ENCODE assay signal across 12 cellular contexts in the genomic region with DNA sequence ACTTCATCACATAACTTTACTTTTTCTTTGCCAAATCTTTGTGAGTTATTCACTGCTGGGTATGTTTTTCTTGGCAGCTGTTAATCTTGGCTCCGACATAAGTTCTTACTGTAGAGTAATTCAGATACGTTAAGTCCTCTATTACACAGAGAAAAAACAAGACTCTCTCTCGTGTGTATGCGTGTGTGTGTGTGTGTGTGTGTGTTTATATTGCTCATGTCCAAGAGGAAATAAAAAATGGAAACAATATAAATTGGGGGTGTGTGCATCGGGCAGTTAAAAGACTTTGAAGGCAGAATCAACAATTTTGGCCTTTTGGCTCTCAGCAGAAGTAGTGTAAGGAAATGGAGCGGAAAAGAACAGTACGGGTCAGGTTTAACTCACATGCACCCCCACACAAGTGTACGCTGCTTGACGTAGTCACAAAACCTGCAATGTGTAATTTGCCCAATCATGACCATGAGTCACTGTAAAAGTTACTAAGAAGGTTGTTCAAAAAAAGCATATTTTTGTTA.
DNase-seq lines count a peak whose midpoint lies in the region; FAIRE-seq and TF ChIP-seq lines count a peak whose summit lies in the region.
"Had no signal": no experiment of that assay in that cellular context is flagged by ENCODE, and none has a peak within 500 bp of the region (broad histone marks: within the 10 kb centered on the region; RNA-seq: fewer than 3 reads in every experiment).

No MANE protein-coding gene starts in this region.

- no peak overlapping the region for H3K9ac ChIP-seq in duodenal mucosa (ENCODE audit: low read depth in 1 of 2, low read length in 2 of 2)

- H3K27me3 ChIP-seq in AG04450 (ENCODE audit: control insufficient read depth, insufficient read depth, low read length): no peaks in the 10 kb centered on the region
- no peaks in the 10 kb centered on the region for H3K27me3 ChIP-seq in duodenal mucosa (ENCODE audit: control insufficient read depth in 1 of 2, insufficient read depth in 2 of 2, low read length in 2 of 2)
- H3K27me3 ChIP-seq: vagina had no signal

- DNase-seq in AG04450 (ENCODE audit: low read depth, low spot score) (peak; percentile 80), LoVo (ENCODE audit: low spot score) (peak; percentile 63), mucosa of gallbladder (ENCODE audit: low spot score) (peak; percentile 53), SKM-1 treated with dmso at 0.1 percent for 144 hours (lab: John Stamatoyannopoulos, UW; ENCODE audit: unreplicated experiment) (no peak), NCI-H1417 (lab: John Stamatoyannopoulos, UW) (no peak), NCI-H510A (lab: John Stamatoyannopoulos, UW) (no peak), GM19239 (ENCODE audit: insufficient read length, low spot score) (no peak)
- DNase-seq: activated CD8-positive, alpha-beta memory T cell treated with anti-CD3 and anti-CD28 coated beads, Interleukin-2, amount 50 U/mL, for 48 hours; CD4-positive, CD25-positive, alpha-beta regulatory T cell had no signal

- H3K4me1 ChIP-seq in duodenal mucosa (ENCODE audit: control insufficient read depth in 1 of 2, insufficient read depth in 2 of 2, low read length in 2 of 2): peaks cover 49 to 60% of the 10 kb centered on the region in 2 donors

- H3K27ac ChIP-seq in AG04450 (ENCODE audit: low read depth, low read length): peak overlapping the region; percentile 92
- H3K27ac ChIP-seq in duodenal mucosa (ENCODE audit: low read depth, low read length): no peak overlapping the region
- H3K27ac ChIP-seq: vagina had no signal

- H3K4me3 ChIP-seq in AG04450 (ENCODE audit: low read depth, low read length): peak overlapping the region; percentile 37
- peak overlapping the region; percentile 28 to 41 for H3K4me3 ChIP-seq in duodenal mucosa (ENCODE audit: low read depth in 1 of 2, low read length in 2 of 2)
- H3K4me3 ChIP-seq: vagina had no signal

- POLR2A ChIA-PET in AG04450 (lab: Yijun Ruan, JAX): no interaction called here

- no peaks in the 10 kb centered on the region for H3K9me3 ChIP-seq in AG04450 (ENCODE audit: control insufficient read depth, insufficient read depth, low read length)
- H3K9me3 ChIP-seq in duodenal mucosa (ENCODE audit: control insufficient read depth in 1 of 2, low read length in 2 of 2): peaks cover 0 to 2% of the 10 kb centered on the region in 2 donors
- H3K9me3 ChIP-seq: vagina had no signal

- TF ChIP-seq CTCF in AG04450 (IDR thresholded peaks at IDR 0.05; ENCODE audit: low read depth, low read length): no peak

- no peak for FAIRE-seq in GM19239 (lab: Jason Lieb, UNC)
- FAIRE-seq: GM18507 had no signal

- H3K36me3 ChIP-seq in duodenal mucosa (ENCODE audit: control insufficient read depth in 1 of 2, insufficient read depth in 2 of 2, low read length in 2 of 2): no peaks in the 10 kb centered on the region
- H3K36me3 ChIP-seq: vagina had no signal

- CTCF ChIA-PET in AG04450 (lab: Charles Lee): interaction anchor here (1.2 to 1.3 kb wide), 2 partner anchors 115 to 223 kb away, joined by 3 read pairs; no protein-coding TSS in a partner anchor

Comparison
In these comparisons a context has a peak if more than half of its experiments do, and no peak if none do; other contexts are left out.
1. DNase-seq: peak in AG04450 (single experiment), LoVo (single experiment) and mucosa of gallbladder (single experiment); none in SKM-1 treated with dmso at 0.1 percent for 144 hours (single experiment), NCI-H1417 (0 of 3), NCI-H510A (single experiment) and GM19239 (single experiment).